1 cellular context compared by ENCODE assay signal in the genomic region with DNA sequence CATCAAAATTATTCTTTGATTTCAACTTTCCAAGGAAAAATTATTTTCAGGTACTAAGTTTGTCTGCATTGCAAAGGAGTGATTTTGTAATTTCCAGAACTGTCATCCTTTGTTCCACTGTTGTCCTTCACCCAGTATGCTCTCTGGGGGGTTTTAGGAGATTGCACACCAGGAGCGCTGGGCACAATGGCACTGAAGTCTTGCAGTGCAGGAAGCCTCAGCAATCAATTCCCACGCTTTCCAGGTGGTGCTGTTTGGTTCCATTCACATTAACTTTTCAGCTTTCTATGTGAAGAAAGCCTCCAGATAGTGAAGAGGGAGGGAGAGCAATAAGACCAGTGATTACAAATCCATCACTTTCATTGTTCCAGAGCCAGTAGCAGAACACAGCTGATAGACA.
TF ChIP-seq lines count a peak whose summit lies in the region.

No MANE protein-coding gene starts in this region.

TF ChIP-seq in GM23338, 12 proteins besides CTCF, POLR2A, EP300 and RAD21 (continued from another document):
- TF ChIP-seq ETS1 (IDR thresholded peaks at IDR 0.05): no peak
TF ChIP-seq in GM23338: peak in this region for 0.
